In the genomic region with DNA sequence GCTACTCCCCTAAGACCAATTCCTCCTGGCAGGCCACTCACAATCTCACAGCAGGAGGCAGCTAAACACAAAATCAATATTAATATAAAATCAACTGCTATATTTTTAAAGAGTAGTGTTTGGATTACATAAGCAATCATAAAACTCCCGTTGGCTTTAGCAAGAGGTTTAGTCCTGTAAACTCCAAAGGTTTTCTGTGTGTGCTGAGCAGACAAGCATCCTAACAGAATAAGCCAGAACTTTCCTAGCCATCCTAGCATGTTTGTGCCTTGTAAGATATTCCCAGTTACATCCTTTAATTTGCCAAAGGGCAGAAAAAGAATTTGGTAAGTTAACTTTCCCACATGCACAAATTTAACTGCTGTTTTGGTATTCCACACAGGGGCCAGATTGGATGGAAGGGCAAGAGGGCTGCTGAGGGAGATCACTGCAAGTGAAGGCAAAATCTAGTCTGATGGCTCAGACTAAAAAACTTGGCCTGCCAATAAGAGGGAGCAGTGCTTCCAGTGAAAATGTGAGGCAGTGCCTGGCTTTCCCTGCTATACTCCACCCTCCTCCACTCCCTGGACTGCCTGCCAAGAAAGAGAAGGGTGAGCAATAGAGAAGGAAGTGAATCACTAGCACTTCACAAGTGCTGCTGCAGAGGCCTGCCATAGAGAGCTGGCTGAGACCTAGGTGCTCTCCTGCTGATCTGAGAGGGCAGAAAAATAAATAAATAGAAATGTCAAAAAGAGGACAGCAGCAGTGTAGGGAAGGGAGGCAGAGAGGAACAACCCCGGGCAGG, we compare ENCODE assay signal across 8 cellular contexts. TPM values are rescaled to one million over a fixed set of nuclear protein-coding genes. Genes with fewer than 3 reads are reported as not detected.
A peak's percentile ranks its signal among the peaks of the same experiment; 100 is the strongest.
DNase-seq lines count a peak whose midpoint lies in the region; ATAC-seq and TF ChIP-seq lines count a peak whose summit lies in the region.
"Not testable (repeated sequence)": the region's sequence is repeated elsewhere in the genome, so short reads cannot be mapped to it uniquely, and the experiment has no call there.

No MANE protein-coding gene starts in this region.

- H3K4me3 Mint-ChIP-seq in chondrocyte (ENCODE audit: unreplicated experiment) (peak overlapping the region; percentile 49), natural killer cell (peak overlapping the region; percentile 85)

- not testable (repeated sequence) for H3K9me3 Mint-ChIP-seq in chondrocyte (ENCODE audit: low read depth); natural killer cell

- not testable (repeated sequence) for H2AFZ ChIP-seq in PC-9

- H3K27ac ChIP-seq in PC-9: peak overlapping the region; percentile 67

- CTCF ChIA-PET in PC-9 (lab: Charles Lee): not testable (repeated sequence)

- H3K4me1 ChIP-seq in BE2C: not testable (repeated sequence)
- H3K4me1 ChIP-seq in PC-9 (replicated peaks; ENCODE audit: insufficient read depth): peaks cover 53% of the 10 kb centered on the region

- H3K27me3 ChIP-seq in BE2C; PC-9 (ENCODE audit: insufficient read depth, low read depth): not testable (repeated sequence)

- peak overlapping the region; percentile 53 for H3K4me2 ChIP-seq in PC-9

- H3K4me3 ChIP-seq in BE2C (ENCODE audit: low read depth, low read length); PC-9: not testable (repeated sequence)

- H3K79me2 ChIP-seq in PC-9 (ENCODE audit: low read depth): peaks cover 59% of the 10 kb centered on the region

- not testable (repeated sequence) for H3K9me2 ChIP-seq in PC-9 (ENCODE audit: insufficient read depth)

- DNase-seq in BE2C: peak; percentile 28
- DNase-seq in HT-29 (ENCODE audit: low spot score): peak; percentile 66
- DNase-seq in PC-9: peak; percentile 79 to 81
- peak; percentile 5 for DNase-seq in activated T-cell treated with anti-CD3 and anti-CD28 coated beads for 4 hours
- not testable (repeated sequence) for DNase-seq in chondrocyte (ENCODE audit: low spot score); natural killer cell
- peak; percentile 84 for DNase-seq in left cardiac atrium
- DNase-seq in stimulated activated CD8-positive, alpha-beta memory T cell treated with anti-CD3 and anti-CD28 coated beads, Interleukin-4, amount 100 ng/mL, for 48 hours: peak; percentile 37

- ATAC-seq in left cardiac atrium (peak; percentile 98 to 100), natural killer cell (peak; percentile 77 to 94 (median 87))

- not testable (repeated sequence) for H4K20me1 ChIP-seq in PC-9 (ENCODE audit: insufficient read depth)

- H3K4me1 Mint-ChIP-seq in chondrocyte (ENCODE audit: low read depth) (peaks cover 43% of the 10 kb centered on the region), natural killer cell (peaks cover 37 to 49% of the 10 kb centered on the region in 2 donors)

- H3K36me3 Mint-ChIP-seq in chondrocyte (ENCODE audit: low read depth); natural killer cell: not testable (repeated sequence)

- intact Hi-C loops in PC-9 (cut with micrococcal nuclease; ENCODE audit: unreplicated experiment); left cardiac atrium (cut with DNase I); natural killer cell (cut with micrococcal nuclease): not testable (repeated sequence)

- H3K36me3 ChIP-seq in BE2C; PC-9 (ENCODE audit: low read depth): not testable (repeated sequence)

- H3K27ac Mint-ChIP-seq in chondrocyte (ENCODE audit: unreplicated experiment) (peak overlapping the region; percentile 93), natural killer cell (peak overlapping the region; percentile 88 to 96)

- not testable (repeated sequence) for TF ChIP-seq CTCF in BE2C (IDR thresholded peaks at IDR 0.05; ENCODE audit: low read depth, low read length); PC-9 (conservative IDR thresholded peaks at IDR 0.05); chondrocyte (IDR thresholded peaks at IDR 0.05); natural killer cell (IDR thresholded peaks at IDR 0.05)

- POLR2A ChIA-PET in PC-9 (lab: Charles Lee; ENCODE audit: unreplicated experiment): interaction anchor here (0.6 kb wide), 1 partner anchor 986 kb away, joined by 3 read pairs; no protein-coding TSS in a partner anchor

- not testable (repeated sequence) for H3K9me3 ChIP-seq in BE2C; PC-9 (ENCODE audit: insufficient read depth, low read depth)

- not testable (repeated sequence) for BruUV-seq in PC-9 (replicated peaks; lab: Mats Ljungman, UMichigan)

- peaks cover 28% of the 10 kb centered on the region for H3F3A ChIP-seq in PC-9 (ENCODE audit: insufficient read depth, low read depth)

- H3K27me3 Mint-ChIP-seq in chondrocyte (ENCODE audit: low read depth); natural killer cell (ENCODE audit: low read depth in 2 of 2): not testable (repeated sequence)

RNA-seq across cellular contexts. Expression of a gene that starts 39.9 kb away (rescaled TPM):
- 0.83 TPM for polyA plus RNA-seq in BE2C (2012; ENCODE audit: insufficient read depth, insufficient read length, low read depth)
- 0.15 and 0.63 TPM in 2 replicates for total RNA-seq in HT-29 (2014; rRNA removed; shearing (Covaris generic))
- total RNA-seq in PC-9 (2021) (not detected in 2 replicates), chondrocyte (0.36 TPM in 1 of 3 replicates, not detected in the others), left cardiac atrium (under 1 TPM; 0.12 to 0.34 TPM), natural killer cell (1 to 10 TPM in 1 of 3 donors, under 1 TPM in 1, not detected in 1; 0.32 to 1.4 TPM)

RNA-seq across cellular contexts. Expression of a gene that starts 44.0 kb away (rescaled TPM):
- 33.9 TPM for polyA plus RNA-seq in BE2C (2012; ENCODE audit: insufficient read depth, insufficient read length, low read depth)
- total RNA-seq in HT-29 (2014; rRNA removed; shearing (Covaris generic)): 7.6 and 9.9 TPM in 2 replicates
- 12.0 and 14.7 TPM in 2 replicates for total RNA-seq in PC-9 (2021)
- 5.3 to 7.8 TPM (median 7.6 TPM) in 3 replicates for total RNA-seq in chondrocyte
- total RNA-seq in left cardiac atrium: 1 to 10 TPM; 5.7 to 7.7 TPM
- 10 to 100 TPM; 17.1 to 21.9 (median 18.3) TPM for total RNA-seq in natural killer cell
